ENCODE assay signal across 1 cellular context in genomic region chr5:173851595-173852248, GRCh38.
TF ChIP-seq lines count a peak whose summit lies in the region.

No MANE protein-coding gene starts in this region.

TF ChIP-seq in H1, 55 proteins besides CTCF, POLR2A, EP300 and RAD21:
- no peak for TF ChIP-seq RFX5 (IDR thresholded peaks at IDR 0.05; ENCODE audit: borderline replicate concordance, low read depth, low read length)
- no peak for TF ChIP-seq TEAD4 (IDR thresholded peaks at IDR 0.05; ENCODE audit: low read depth, low read length)
- no peak for TF ChIP-seq SAP30 (IDR thresholded peaks at IDR 0.05; ENCODE audit: insufficient read depth, insufficient replicate concordance, low read length)
- TF ChIP-seq USF2 (IDR thresholded peaks at IDR 0.05; ENCODE audit: low read length): no peak
- no peak for TF ChIP-seq GABPA (IDR thresholded peaks at IDR 0.05; ENCODE audit: borderline replicate concordance, insufficient read depth, low read length)
- no peak for TF ChIP-seq CHD2 (IDR thresholded peaks at IDR 0.05; ENCODE audit: low read length)
- TF ChIP-seq HDAC6 (IDR thresholded peaks at IDR 0.05; ENCODE audit: low read depth, low read length): no peak
- TF ChIP-seq CHD1 (IDR thresholded peaks at IDR 0.05; ENCODE audit: low read depth, low read length): no peak
- no peak for TF ChIP-seq TAF7 (optimal IDR thresholded peaks at IDR 0.05; ENCODE audit: borderline replicate concordance, low read depth, low read length)
- TF ChIP-seq, protein P1, sequence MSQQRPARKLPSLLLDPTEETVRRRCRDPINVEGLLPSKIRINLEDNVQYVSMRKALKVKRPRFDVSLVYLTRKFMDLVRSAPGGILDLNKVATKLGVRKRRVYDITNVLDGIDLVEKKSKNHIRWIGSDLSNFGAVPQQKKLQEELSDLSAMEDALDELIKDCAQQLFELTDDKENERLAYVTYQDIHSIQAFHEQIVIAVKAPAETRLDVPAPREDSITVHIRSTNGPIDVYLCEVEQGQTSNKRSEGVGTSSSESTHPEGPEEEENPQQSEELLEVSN (IDR thresholded peaks at IDR 0.05): no peak
